ENCODE assay signal across 15 cellular contexts in the genomic region with DNA sequence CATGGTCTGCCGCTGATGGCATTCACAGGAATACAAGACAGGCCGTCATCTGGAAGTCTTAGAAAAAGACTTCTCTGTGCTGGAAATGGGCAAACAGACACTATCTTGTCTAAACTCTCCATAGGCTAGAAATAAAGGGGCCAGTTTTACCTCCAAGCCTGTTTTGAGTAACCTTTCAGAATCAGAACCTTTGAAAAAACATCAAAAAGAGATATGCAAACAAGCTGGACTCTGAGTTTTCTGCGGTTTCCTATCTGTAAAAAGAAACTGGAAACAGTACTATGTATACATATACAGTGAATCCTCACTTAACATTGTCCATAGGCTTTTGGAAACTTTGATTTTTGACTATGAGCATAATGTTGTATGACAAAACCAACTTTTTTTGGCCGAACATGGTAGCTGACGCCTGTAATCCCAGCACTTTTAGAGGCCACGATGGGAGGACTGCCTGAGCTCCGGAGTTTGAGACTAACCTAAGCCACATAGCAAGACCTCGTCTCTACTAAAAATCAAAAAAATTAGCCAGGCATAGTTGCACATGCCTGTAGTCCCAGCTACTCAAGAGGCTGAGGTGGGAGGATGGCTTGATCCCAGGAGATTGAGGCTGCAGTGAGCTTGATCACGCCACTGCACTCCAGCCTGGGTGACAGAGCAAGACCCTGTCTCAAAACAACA.
DNase-seq lines count a peak whose midpoint lies in the region; ATAC-seq and TF ChIP-seq lines count a peak whose summit lies in the region.
"Had no signal": no experiment of that assay in that cellular context is flagged by ENCODE, and none has a peak within 500 bp of the region (broad histone marks: within the 10 kb centered on the region; RNA-seq: fewer than 3 reads in every experiment).

No MANE protein-coding gene starts in this region.

- no peak for TF ChIP-seq CTCF in GM13976 (IDR thresholded peaks at IDR 0.05; ENCODE audit: borderline replicate concordance, control extremely low read depth, extremely low read depth, insufficient read depth, missing control alignments)

- in situ Hi-C loops in GM13976 (cut with MboI; ENCODE audit: low sequenced_read_pairs, unreplicated experiment) = no loop called here

- DNase-seq in GM13976 (ENCODE audit: low spot score) (peak; percentile 59), NCI-H2029 treated with DMSO at 0.1 percent for 48 hours (lab: John Stamatoyannopoulos, UW) (no peak), anterior cingulate cortex (lab: John Stamatoyannopoulos, UW) (no peak), left colon (no peak), foreskin melanocyte (no peak)
- DNase-seq: activated CD4-positive, alpha-beta T cell treated with anti-CD3 and anti-CD28 coated beads, Interleukin-2, amount 50 U/mL, for 1 hour; activated naive CD8-positive, alpha-beta T cell treated with anti-CD3 and anti-CD28 coated beads for 36 hours; BE2C; left ventricle myocardium inferior; NCI-H2227 treated with DMSO at 0.1 percent for 48 hours; SJCRH30; stimulated activated CD4-positive, alpha-beta T cell treated with anti-CD3 and anti-CD28 coated beads, Interleukin-4, amount 100 ng/mL, for 4 hours had no signal

- peak; percentile 79 for ATAC-seq in GM19372 (IDR thresholded peaks at IDR 0.05; ENCODE audit: low read depth, unreplicated experiment)
- ATAC-seq in HG02763 (IDR thresholded peaks at IDR 0.05; ENCODE audit: unreplicated experiment) = peak; percentile 80
- ATAC-seq in HG03469 (IDR thresholded peaks at IDR 0.05; ENCODE audit: unreplicated experiment) = peak; percentile 80
- no peak for ATAC-seq in left colon

- intact Hi-C loops in left colon (cut with DNase I, micrococcal nuclease) = no loop called here
